ENCODE assay signal across 15 cellular contexts in the genomic region with DNA sequence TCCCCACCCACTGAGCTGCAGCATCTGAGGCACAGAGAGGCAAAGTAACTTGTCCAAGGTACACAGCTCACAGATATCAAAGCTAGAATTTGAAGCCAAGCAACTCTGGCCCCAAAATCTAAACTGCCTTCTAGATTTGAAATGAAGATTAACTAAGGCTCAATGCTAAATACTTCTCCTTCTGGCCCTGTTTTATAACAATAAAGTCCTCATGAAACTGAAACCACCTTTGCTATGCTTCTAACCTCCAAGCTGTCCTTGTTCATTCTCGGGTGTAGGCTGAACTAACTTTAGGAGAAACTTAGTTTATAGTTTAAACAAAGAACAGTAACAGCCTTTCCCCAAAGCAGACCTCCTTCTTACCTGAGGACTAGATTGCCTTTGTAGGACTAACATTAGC.
A peak's percentile ranks its signal among the peaks of the same experiment; 100 is the strongest.
DNase-seq lines count a peak whose midpoint lies in the region; ATAC-seq and TF ChIP-seq lines count a peak whose summit lies in the region.
"Had no signal": no experiment of that assay in that cellular context is flagged by ENCODE, and none has a peak within 500 bp of the region (broad histone marks: within the 10 kb centered on the region; RNA-seq: fewer than 3 reads in every experiment).

No MANE protein-coding gene starts in this region.

- ATAC-seq in GM19043 (IDR thresholded peaks at IDR 0.05; ENCODE audit: low read depth, unreplicated experiment) (peak; percentile 64), GM21737 (IDR thresholded peaks at IDR 0.05; ENCODE audit: unreplicated experiment) (peak; percentile 47), HG03103 (IDR thresholded peaks at IDR 0.05; ENCODE audit: low read depth, unreplicated experiment) (peak; percentile 65)
- ATAC-seq: left lobe of liver, right lobe of liver had no signal

- DNase-seq in type B pancreatic cell (ENCODE audit: extremely low spot score, unreplicated experiment) = no peak
- DNase-seq in erythroblast (lab: John Stamatoyannopoulos, UW) = no peak
- no peak for DNase-seq in left ventricle myocardium inferior
- no peak for DNase-seq in stimulated activated CD4-positive, alpha-beta T cell treated with anti-CD3 and anti-CD28 coated beads, Interleukin-4, amount 100 ng/mL, for 24 hours
- DNase-seq: activated T-cell treated with anti-CD3 and anti-CD28 coated beads, Interleukin-2, amount 50 U/mL, for 48 hours; CD4-positive, alpha-beta T cell; glutamatergic neuron; IMR-90; NCI-H1930; right lobe of liver had no signal

- peaks cover 24% of the 10 kb centered on the region for H3K4me1 Mint-ChIP-seq in type B pancreatic cell (ENCODE audit: unreplicated experiment)

- peaks cover 8% of the 10 kb centered on the region for H3K27me3 ChIP-seq in left ventricle myocardium inferior (ENCODE audit: low read depth)
- H3K27me3 ChIP-seq: right lobe of liver had no signal

- TF ChIP-seq CTCF in type B pancreatic cell (conservative IDR thresholded peaks at IDR 0.05) (no peak), left ventricle myocardium inferior (IDR thresholded peaks at IDR 0.05; ENCODE audit: borderline replicate concordance) (no peak)

- intact Hi-C loops in left ventricle myocardium inferior (cut with micrococcal nuclease) = no loop called here

- peak overlapping the region; percentile 10 for H3K27ac Mint-ChIP-seq in type B pancreatic cell
- H3K27ac Mint-ChIP-seq: CD4-positive, alpha-beta T cell; nephron had no signal

- H3K4me1 ChIP-seq in left ventricle myocardium inferior = no peaks in the 10 kb centered on the region
- H3K4me1 ChIP-seq: right lobe of liver had no signal

- H3K27me3 Mint-ChIP-seq in type B pancreatic cell = peaks cover 4% of the 10 kb centered on the region

- H3K27ac ChIP-seq in left ventricle myocardium inferior (replicated peaks) = no peak overlapping the region
- H3K27ac ChIP-seq: right lobe of liver had no signal

- H3K4me3 Mint-ChIP-seq in type B pancreatic cell = no peak overlapping the region
- H3K4me3 Mint-ChIP-seq: CD4-positive, alpha-beta T cell; nephron had no signal

- no peak for TF ChIP-seq POLR2A in erythroblast (IDR thresholded peaks at IDR 0.05; ENCODE audit: low read length)

- no peaks in the 10 kb centered on the region for H3K9me3 Mint-ChIP-seq in type B pancreatic cell
- H3K9me3 Mint-ChIP-seq: CD4-positive, alpha-beta T cell; nephron had no signal

- no peak overlapping the region for H3K4me3 ChIP-seq in left ventricle myocardium inferior
- H3K4me3 ChIP-seq: right lobe of liver had no signal

- no peaks in the 10 kb centered on the region for H3K36me3 Mint-ChIP-seq in type B pancreatic cell

- H3K9me3 ChIP-seq in left ventricle myocardium inferior (replicated peaks) = no peaks in the 10 kb centered on the region
- H3K9me3 ChIP-seq: right lobe of liver had no signal

- H3K36me3 ChIP-seq in left ventricle myocardium inferior = no peaks in the 10 kb centered on the region
- H3K36me3 ChIP-seq: right lobe of liver had no signal
